Comparison of ENCODE assay signal across 14 cellular contexts in the genomic region with DNA sequence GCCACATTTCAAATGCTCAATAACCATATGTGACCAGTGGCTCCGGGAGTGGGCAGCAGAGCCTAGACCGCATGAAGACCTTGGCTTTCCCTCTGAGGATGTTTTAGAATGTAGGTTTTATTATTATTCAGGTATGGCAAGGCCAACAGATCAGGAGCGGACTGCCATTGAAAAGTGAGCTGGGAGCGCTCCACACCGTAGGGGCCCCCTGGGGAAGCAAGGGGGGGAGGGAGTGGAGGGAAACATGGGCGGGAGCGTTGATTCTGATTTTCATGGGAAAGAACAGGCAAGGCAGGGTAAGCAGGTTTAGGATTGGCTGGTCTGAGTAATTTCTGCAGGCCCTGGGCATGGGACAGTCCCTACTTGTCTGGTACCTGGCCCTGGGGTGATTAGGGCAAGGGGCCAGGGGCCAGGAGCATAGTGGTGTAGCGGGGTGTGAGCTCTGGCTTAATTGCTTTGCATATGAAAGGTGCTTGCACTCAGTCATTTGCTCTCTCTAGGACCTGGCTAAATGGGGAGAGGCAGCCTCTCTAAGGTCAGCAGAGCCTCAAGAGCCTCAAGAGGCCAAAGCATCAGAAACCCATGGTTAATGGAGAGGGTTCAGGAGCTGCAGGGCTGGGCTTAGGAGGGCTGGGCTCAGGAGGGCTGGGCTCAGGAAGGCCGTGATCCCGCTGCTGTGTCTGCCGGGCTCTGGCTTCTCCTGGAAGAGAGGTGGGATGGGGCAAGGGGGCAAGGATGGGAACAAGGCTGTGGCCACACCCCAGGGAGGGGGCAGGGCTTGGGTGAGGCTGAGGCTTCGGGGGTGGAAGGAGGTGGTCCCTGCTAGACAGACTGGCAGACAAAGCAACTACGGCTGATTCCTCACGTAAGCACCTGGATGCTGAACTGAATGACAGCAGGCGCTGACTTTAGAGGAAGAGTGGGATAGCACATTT.
DNase-seq lines count a peak whose midpoint lies in the region; ATAC-seq and TF ChIP-seq lines count a peak whose summit lies in the region.
"Had no signal": no experiment of that assay in that cellular context is flagged by ENCODE, and none has a peak within 500 bp of the region (broad histone marks: within the 10 kb centered on the region; RNA-seq: fewer than 3 reads in every experiment).

No MANE protein-coding gene starts in this region.

- no peaks in the 10 kb centered on the region for H3K36me3 ChIP-seq in hepatocyte (replicated peaks; ENCODE audit: insufficient read depth, low read depth)
- no peaks in the 10 kb centered on the region for H3K36me3 ChIP-seq in aorta (ENCODE audit: control insufficient read depth in 1 of 2, insufficient read depth in 2 of 2, low read length in 1 of 2)
- no peaks in the 10 kb centered on the region for H3K36me3 ChIP-seq in OCI-LY7 (ENCODE audit: insufficient read depth, low read length)
- H3K36me3 ChIP-seq: breast epithelium, SJSA1, uterus had no signal

- H3K9me3 ChIP-seq in hepatocyte (ENCODE audit: low read depth) (no peaks in the 10 kb centered on the region), aorta (ENCODE audit: control insufficient read depth, low read length) (no peaks in the 10 kb centered on the region), OCI-LY7 (ENCODE audit: low read length) (no peaks in the 10 kb centered on the region)
- H3K9me3 ChIP-seq: breast epithelium, SJSA1, uterus had no signal

- CTCF ChIA-PET in OCI-LY7 (lab: Charles Lee; ENCODE audit: unreplicated experiment) = no interaction called here

- peak overlapping the region in 1 of 2 donors; percentile 35 for H3K27ac Mint-ChIP-seq in stimulated activated naive CD8-positive, alpha-beta T cell treated with anti-CD3 and anti-CD28 coated beads, Interleukin-15, amount 100 ng/mL, for 72 hours
- peak overlapping the region; percentile 35 to 83 (median 50) for H3K27ac Mint-ChIP-seq in nephron

- no peak for TF ChIP-seq CTCF in hepatocyte (IDR thresholded peaks at IDR 0.05; ENCODE audit: poor library complexity)
- no peak for TF ChIP-seq CTCF in nephron (IDR thresholded peaks at IDR 0.05; ENCODE audit: unreplicated experiment in 3 of 3)
- no peak for TF ChIP-seq CTCF in OCI-LY7 (conservative IDR thresholded peaks at IDR 0.05; ENCODE audit: low read length)

- intact Hi-C loops in aorta (cut with DNase I) = loop anchor here in 1 of 2 donors (10.0 kb wide), 1 partner anchor 51 kb away; no protein-coding TSS in a partner anchor
- intact Hi-C loops in OCI-LY7 (cut with micrococcal nuclease; ENCODE audit: unreplicated experiment) = no loop called here

- no peaks in the 10 kb centered on the region for H3K79me2 ChIP-seq in hepatocyte
- H3K79me2 ChIP-seq in OCI-LY7 (ENCODE audit: insufficient read depth, low read depth, low read length) = no peaks in the 10 kb centered on the region

- H3K4me1 Mint-ChIP-seq in stimulated activated naive CD8-positive, alpha-beta T cell treated with anti-CD3 and anti-CD28 coated beads, Interleukin-15, amount 100 ng/mL, for 72 hours = peaks cover 18% of the 10 kb centered on the region
- H3K4me1 Mint-ChIP-seq in nephron = peaks cover 27% of the 10 kb centered on the region

- peak; percentile 24 for ATAC-seq in stimulated activated naive CD8-positive, alpha-beta T cell treated with anti-CD3 and anti-CD28 coated beads, Interleukin-15, Interleukin-2, amounts not matched to agents 100 U/mL and 50 U/mL, for 24 hours
- no peak for ATAC-seq in stimulated activated naive CD8-positive, alpha-beta T cell treated with anti-CD3 and anti-CD28 coated beads, Interleukin-15, amount 100 ng/mL, for 72 hours
- no peak for ATAC-seq in aorta (ENCODE audit: low FRiP score)

- no peaks in the 10 kb centered on the region for H4K20me1 ChIP-seq in hepatocyte (ENCODE audit: insufficient read depth, poor library complexity, severe bottlenecking)
- H4K20me1 ChIP-seq in OCI-LY7 (ENCODE audit: insufficient read depth, low read length) = no peaks in the 10 kb centered on the region

- H3K4me3 ChIP-seq in hepatocyte (no peak overlapping the region), aorta (ENCODE audit: low read length in 2 of 2) (no peak overlapping the region), OCI-LY7 (ENCODE audit: low read depth, low read length, poor library complexity, severe bottlenecking) (no peak overlapping the region)
- H3K4me3 ChIP-seq: SJSA1, uterus had no signal

- BruUV-seq in OCI-LY7 (replicated peaks; lab: Mats Ljungman, UMichigan) = no TSS peak

- H3K27ac ChIP-seq in hepatocyte = peak overlapping the region; percentile 13
- H3K27ac ChIP-seq in aorta (ENCODE audit: low read depth in 1 of 2, low read length in 2 of 2) = peak overlapping the region; percentile 51 to 85
- H3K27ac ChIP-seq in OCI-LY7 (ENCODE audit: low read depth, low read length, poor library complexity, severe bottlenecking) = no peak overlapping the region
- H3K27ac ChIP-seq: breast epithelium, SJSA1, uterus had no signal

- H3K4me3 Mint-ChIP-seq in stimulated activated naive CD8-positive, alpha-beta T cell treated with anti-CD3 and anti-CD28 coated beads, Interleukin-15, amount 100 ng/mL, for 72 hours = peak overlapping the region in 1 of 2 donors; percentile 69
- H3K4me3 Mint-ChIP-seq in nephron = peak overlapping the region; percentile 74 to 80 (median 76)
- H3K4me3 Mint-ChIP-seq: activated T-cell treated with anti-CD3 and anti-CD28 coated beads, Interleukin-2, amount 50 U/mL, for 4 hours had no signal

- POLR2A ChIA-PET in OCI-LY7 (lab: Charles Lee) = no interaction called here

- no peaks in the 10 kb centered on the region for H3K36me3 Mint-ChIP-seq in nephron (ENCODE audit: low read depth)

- H3K27me3 Mint-ChIP-seq in stimulated activated naive CD8-positive, alpha-beta T cell treated with anti-CD3 and anti-CD28 coated beads, Interleukin-15, amount 100 ng/mL, for 72 hours = peaks cover 7% of the 10 kb centered on the region
- no peaks in the 10 kb centered on the region for H3K27me3 Mint-ChIP-seq in nephron (ENCODE audit: low read depth)

- peak overlapping the region; percentile 73 for H3K4me2 ChIP-seq in hepatocyte
- H3K4me2 ChIP-seq in OCI-LY7 (ENCODE audit: low read length) = no peak overlapping the region

- DNase-seq in stimulated activated naive CD8-positive, alpha-beta T cell treated with anti-CD3 and anti-CD28 coated beads, Interleukin-15, Interleukin-2, amounts not matched to agents 100 U/mL and 50 U/mL, for 24 hours = no peak
- no peak for DNase-seq in stimulated activated naive CD8-positive, alpha-beta T cell treated with anti-CD3 and anti-CD28 coated beads, Interleukin-15, amount 100 ng/mL, for 72 hours
- DNase-seq in hepatocyte (ENCODE audit: low spot score) = no peak
- DNase-seq in aorta = no peak
- DNase-seq in OCI-LY7 (ENCODE audit: low spot score) = no peak
- no peak for DNase-seq in GDM1 (lab: John Stamatoyannopoulos, UW)
- no peak for DNase-seq in Kasumi-1 (lab: John Stamatoyannopoulos, UW)
- DNase-seq: activated T-cell treated with anti-CD3 and anti-CD28 coated beads, Interleukin-2, amount 50 U/mL, for 4 hours; NCI-H1105 treated with DMSO at 0.1 percent for 48 hours; NCI-H524 had no signal

- 52% methylated on average over 12 of the region's 15 CpGs for WGBS in hepatocyte (ENCODE audit: low lambda C conversion rate, missing lambda C conversion rate)
- 47 to 52% methylated on average over 15 of the region's 15 CpGs for WGBS in aorta, 2 donors

- peaks cover 13% of the 10 kb centered on the region for H3K4me1 ChIP-seq in hepatocyte (ENCODE audit: insufficient read depth)
- H3K4me1 ChIP-seq in aorta (ENCODE audit: control insufficient read depth in 1 of 2, insufficient read depth in 2 of 2, low read length in 2 of 2) = no peaks in the 10 kb centered on the region
- H3K4me1 ChIP-seq in OCI-LY7 (ENCODE audit: insufficient read depth, low read length, poor library complexity, severe bottlenecking) = no peaks in the 10 kb centered on the region
- H3K4me1 ChIP-seq: breast epithelium, SJSA1, uterus had no signal

- H3K9me3 Mint-ChIP-seq in stimulated activated naive CD8-positive, alpha-beta T cell treated with anti-CD3 and anti-CD28 coated beads, Interleukin-15, amount 100 ng/mL, for 72 hours = no peaks in the 10 kb centered on the region
- H3K9me3 Mint-ChIP-seq in nephron = no peaks in the 10 kb centered on the region
- H3K9me3 Mint-ChIP-seq: activated T-cell treated with anti-CD3 and anti-CD28 coated beads, Interleukin-2, amount 50 U/mL, for 4 hours had no signal

- H3K27me3 ChIP-seq in hepatocyte = no peaks in the 10 kb centered on the region
- no peaks in the 10 kb centered on the region for H3K27me3 ChIP-seq in aorta (ENCODE audit: control insufficient read depth in 1 of 2, insufficient read depth in 2 of 2, low read length in 1 of 2)
- H3K27me3 ChIP-seq: breast epithelium, SJSA1, uterus had no signal

- no peaks in the 10 kb centered on the region for H3K9me2 ChIP-seq in hepatocyte (replicated peaks; ENCODE audit: insufficient read depth)
- H3K9me2 ChIP-seq in OCI-LY7 (ENCODE audit: insufficient read depth, low read length) = no peaks in the 10 kb centered on the region

- peak overlapping the region; percentile 46 for H2AFZ ChIP-seq in hepatocyte
- no peak overlapping the region for H2AFZ ChIP-seq in OCI-LY7 (ENCODE audit: low read length)
